ENCODE assay signal across 21 cellular contexts in the genomic region with DNA sequence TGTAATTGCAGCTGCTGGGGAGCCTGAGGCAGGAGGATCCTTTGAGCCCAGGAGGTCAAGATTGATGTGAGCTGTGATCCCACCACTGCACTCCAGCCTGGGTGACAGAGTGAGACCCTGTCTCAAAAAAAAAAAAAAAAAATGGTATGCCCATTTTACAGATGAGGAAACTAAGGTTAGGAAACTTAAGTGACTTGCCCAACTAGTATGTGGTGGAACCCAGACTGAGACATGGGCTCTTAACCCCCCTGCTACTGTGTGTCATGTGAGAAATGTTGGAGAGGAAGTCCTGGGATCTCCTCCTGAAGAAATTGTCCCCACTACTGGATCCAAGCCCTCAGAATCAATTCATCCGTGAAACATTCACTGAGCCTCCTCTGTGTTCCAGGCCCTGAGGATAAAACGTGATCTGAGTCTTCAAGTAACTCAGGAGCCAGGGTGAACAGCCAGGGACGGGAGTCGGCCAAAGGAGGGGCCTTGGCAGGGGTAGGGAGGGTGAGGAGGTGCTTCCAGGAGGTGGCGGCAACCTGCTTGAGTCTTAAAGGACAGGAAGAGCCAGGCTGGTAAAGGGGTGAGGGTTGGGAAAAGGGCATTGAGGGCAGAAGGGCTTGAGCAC. TPM values are rescaled to one million over a fixed set of nuclear protein-coding genes. Genes with fewer than 3 reads are reported as not detected.
"Had no signal": no experiment of that assay in that cellular context is flagged by ENCODE, and none has a peak within 500 bp of the region (broad histone marks: within the 10 kb centered on the region; RNA-seq: fewer than 3 reads in every experiment).

No MANE protein-coding gene starts in this region.

- DNase-seq: activated CD4-positive, alpha-beta T cell treated with anti-CD3 and anti-CD28 coated beads, Interleukin-2, amount 50 U/mL, for 48 hours; activated naive CD4-positive, alpha-beta T cell; activated naive CD8-positive, alpha-beta T cell treated with anti-CD3 and anti-CD28 coated beads, Interleukin-2, amount 50 U/mL, for 24 hours; effector CD4-positive, alpha-beta T cell; heart right ventricle; left lung; nephron progenitor cell; retina had no signal

- FAIRE-seq: frontal cortex, islet of Langerhans, pancreas had no signal

- H3K36me3 ChIP-seq: ascending aorta, heart right ventricle, left lung, pancreas, vagina had no signal

- H3K27ac ChIP-seq: ascending aorta, coronary artery, heart right ventricle, left lung, pancreas, skin epidermis, vagina had no signal

- H3K27me3 ChIP-seq: ascending aorta, heart right ventricle, left lung, pancreas, vagina had no signal

- ATAC-seq: activated CD4-positive, CD25-positive, alpha-beta regulatory T cell treated with anti-CD3 and anti-CD28 coated beads, Interleukin-2, amount 50 U/mL, for 24 hours; activated naive CD8-positive, alpha-beta T cell treated with anti-CD3 and anti-CD28 coated beads, Interleukin-2, amount 50 U/mL, for 24 hours; heart right ventricle; left lung; pancreas had no signal

- H3K4me3 ChIP-seq: ascending aorta, coronary artery, heart right ventricle, left lung, pancreas, skin epidermis, vagina had no signal

- H3K9me3 ChIP-seq: ascending aorta, heart right ventricle, left lung, pancreas, vagina had no signal

- H3K4me1 ChIP-seq: pancreas had no signal

RNA-seq across cellular contexts. Expression of a gene that starts 19.6 kb away (rescaled TPM):
- total RNA-seq: activated T-helper 1 cell treated with anti-CD3 and anti-CD28 coated beads, Interleukin-12 subunit alpha, Interleukin-12 subunit beta, Interleukin-2, Interleukin-4 antibody, amounts not matched to agents 30 ng/mL and 10 ng/mL and 1 ng/mL, durations not matched to agents 14 hours and 24 hours and 36 hours; ascending aorta; cardiac septum; fibroblast of lung; frontal cortex; heart right ventricle; left lung; pancreas; T-helper 2 cell treated with Interferon-gamma antibody and Interleukin-4, amounts not matched to agents 100 ng/mL and 5 ng/mL, for 36 hours; vagina had no signal
- polyA plus RNA-seq: fibroblast of lung, heart right ventricle, pancreas, thymus had no signal

RNA-seq across cellular contexts. Expression of a gene that starts 34.1 kb away (rescaled TPM):
- total RNA-seq: ascending aorta had no signal
